ENCODE assay signal across 10 cellular contexts in the genomic region with DNA sequence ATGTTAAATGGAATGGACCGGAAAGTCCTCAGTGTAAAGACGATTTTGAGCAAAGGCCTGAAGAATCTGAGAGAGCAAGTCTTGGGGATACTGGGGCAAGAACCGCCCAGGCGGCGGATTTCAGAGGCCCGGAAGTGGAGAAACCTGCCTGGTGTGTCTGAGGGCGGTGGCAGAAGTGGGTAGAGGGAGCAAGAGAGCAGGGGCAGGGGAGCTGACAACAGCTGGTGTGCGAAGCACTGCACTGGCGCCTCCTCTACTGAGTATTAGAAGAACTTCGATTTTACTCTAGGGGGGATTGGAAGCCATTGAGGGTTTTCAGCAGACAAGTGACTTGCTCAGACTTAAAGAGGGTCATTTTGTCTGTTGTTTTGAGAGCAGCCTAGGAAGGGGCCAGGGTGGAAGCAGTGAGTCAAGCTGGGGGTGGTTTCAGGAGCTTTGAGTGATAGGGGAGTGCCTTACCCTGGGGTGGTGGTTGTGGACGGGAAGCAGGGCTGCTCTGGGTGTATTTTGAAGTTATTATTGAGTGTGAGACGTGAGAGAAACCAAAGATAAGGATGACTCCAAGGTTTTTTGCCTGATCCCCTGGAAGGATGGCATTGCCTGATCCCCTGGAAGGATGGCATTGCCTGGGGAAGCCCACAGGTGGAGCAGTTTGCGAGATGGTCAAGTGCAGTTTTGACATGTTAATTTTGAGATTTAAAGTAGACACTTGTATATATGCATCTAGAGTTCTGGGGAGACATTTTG. TPM values are rescaled to one million over a fixed set of nuclear protein-coding genes. Genes with fewer than 3 reads are reported as not detected.
DNase-seq lines count a peak whose midpoint lies in the region; ATAC-seq and TF ChIP-seq lines count a peak whose summit lies in the region.
"Had no signal": no experiment of that assay in that cellular context is flagged by ENCODE, and none has a peak within 500 bp of the region (broad histone marks: within the 10 kb centered on the region; RNA-seq: fewer than 3 reads in every experiment).

No MANE protein-coding gene starts in this region.

- H3K36me3 Mint-ChIP-seq in CD8-positive, alpha-beta T cell, result peaks cover 75% of the 10 kb centered on the region
- H3K36me3 Mint-ChIP-seq in glutamatergic neuron (ENCODE audit: unreplicated experiment), result no peaks in the 10 kb centered on the region

- POLR2A ChIA-PET in CD8-positive, alpha-beta T cell (lab: Charles Lee), result no interaction called here

- H3K4me1 Mint-ChIP-seq in CD8-positive, alpha-beta T cell (ENCODE audit: low read depth), result no peaks in the 10 kb centered on the region
- H3K4me1 Mint-ChIP-seq in glutamatergic neuron (ENCODE audit: low read depth, unreplicated experiment), result peaks cover 7% of the 10 kb centered on the region

- H3K27me3 ChIP-seq in CD8-positive, alpha-beta T cell (ENCODE audit: insufficient read depth, low read length), result no peaks in the 10 kb centered on the region
- no peaks in the 10 kb centered on the region for H3K27me3 ChIP-seq in H7 (ENCODE audit: control insufficient read depth, insufficient read depth, low read length)
- H3K27me3 ChIP-seq: colonic mucosa had no signal

- H3K4me3 ChIP-seq in CD8-positive, alpha-beta T cell (ENCODE audit: low read depth, low read length), result no peak overlapping the region
- no peak overlapping the region for H3K4me3 ChIP-seq in H7 (ENCODE audit: insufficient read depth, low read depth, low read length)
- H3K4me3 ChIP-seq: colonic mucosa had no signal

- H3K4me3 Mint-ChIP-seq in CD8-positive, alpha-beta T cell, result no peak overlapping the region
- H3K4me3 Mint-ChIP-seq in glutamatergic neuron (ENCODE audit: unreplicated experiment), result no peak overlapping the region

- intact Hi-C loops in CD8-positive, alpha-beta T cell (cut with DNase I, micrococcal nuclease), result loop anchor here (2.0 to 5.0 kb wide), 3 partner anchors 72 to 776 kb away; no protein-coding TSS in a partner anchor

- CTCF ChIA-PET in CD8-positive, alpha-beta T cell (lab: Charles Lee), result interaction anchor here (0.7 kb wide), 1 partner anchor 72 kb away, joined by 3 read pairs; no protein-coding TSS in a partner anchor

- peaks cover 13% of the 10 kb centered on the region for H3K36me3 ChIP-seq in CD8-positive, alpha-beta T cell (ENCODE audit: insufficient read depth, low read length)
- H3K36me3 ChIP-seq in H7 (replicated peaks; ENCODE audit: control insufficient read depth, insufficient read depth, low read length), result no peaks in the 10 kb centered on the region; the same call in 1 of the 2 replicates
- H3K36me3 ChIP-seq: colonic mucosa had no signal

- no peaks in the 10 kb centered on the region for H3K27me3 Mint-ChIP-seq in CD8-positive, alpha-beta T cell (ENCODE audit: low read depth)
- H3K27me3 Mint-ChIP-seq in glutamatergic neuron (ENCODE audit: unreplicated experiment), result peaks cover 3% of the 10 kb centered on the region

- H3K27ac Mint-ChIP-seq in CD8-positive, alpha-beta T cell, result no peak overlapping the region
- H3K27ac Mint-ChIP-seq in glutamatergic neuron (ENCODE audit: unreplicated experiment), result peak overlapping the region; percentile 44

- no peaks in the 10 kb centered on the region for H3K4me1 ChIP-seq in CD8-positive, alpha-beta T cell (ENCODE audit: insufficient read depth, low read length)
- H3K4me1 ChIP-seq: colonic mucosa had no signal

- H3K27ac ChIP-seq in CD8-positive, alpha-beta T cell (ENCODE audit: low read depth, low read length), result no peak overlapping the region
- H3K27ac ChIP-seq: colonic mucosa had no signal

- H3K9me3 ChIP-seq in CD8-positive, alpha-beta T cell (ENCODE audit: low read length), result no peaks in the 10 kb centered on the region
- H3K9me3 ChIP-seq: colonic mucosa had no signal

- peak in 1 of 7 experiments; percentile 9 for DNase-seq in CD8-positive, alpha-beta T cell
- DNase-seq in H7 (peak; percentile 67), glutamatergic neuron (no peak), GM03348 (ENCODE audit: low spot score) (no peak), NCI-H1092 treated with DMSO at 0.1 percent for 48 hours (lab: John Stamatoyannopoulos, UW) (no peak)
- peak; percentile 60 for DNase-seq in activated CD4-positive, alpha-beta T cell treated with anti-CD3 and anti-CD28 coated beads for 48 hours
- DNase-seq: DMS 273 treated with DMSO at 0.1 percent for 48 hours had no signal

- ATAC-seq in CD8-positive, alpha-beta T cell, result peak; percentile 56
- ATAC-seq in GM18519 (IDR thresholded peaks at IDR 0.05; ENCODE audit: low FRiP score, unreplicated experiment) (no peak), GM21825 (IDR thresholded peaks at IDR 0.05; ENCODE audit: unreplicated experiment) (no peak)

- no peaks in the 10 kb centered on the region for H3K9me3 Mint-ChIP-seq in CD8-positive, alpha-beta T cell
- peaks cover 1% of the 10 kb centered on the region for H3K9me3 Mint-ChIP-seq in glutamatergic neuron (ENCODE audit: unreplicated experiment)

- TF ChIP-seq CTCF in CD8-positive, alpha-beta T cell (IDR thresholded peaks at IDR 0.05), result no peak
- no peak for TF ChIP-seq CTCF in glutamatergic neuron (IDR thresholded peaks at IDR 0.05; ENCODE audit: partially characterized antibody, unreplicated experiment)

RNA-seq across cellular contexts. Expression of gene ZNF236, which starts 52.5 kb away (rescaled TPM):
- 10 to 100 TPM; 24.9 to 25.4 TPM for total RNA-seq in CD8-positive, alpha-beta T cell
- 9.1 and 12.0 TPM in 2 replicates for total RNA-seq in H7 (2014; rRNA removed; shearing (Covaris generic))
- 21.0 TPM for total RNA-seq in glutamatergic neuron (ENCODE audit: unreplicated experiment)

Comparison
In these comparisons a context has a peak if more than half of its experiments do, and no peak if none do; other contexts are left out.
1. DNase-seq: peak in H7 (single experiment) and activated CD4-positive, alpha-beta T cell treated with anti-CD3 and anti-CD28 coated beads for 48 hours (single experiment); none in glutamatergic neuron (single experiment), GM03348 (single experiment) and NCI-H1092 treated with DMSO at 0.1 percent for 48 hours (single experiment).